ENCODE assay signal across 20 cellular contexts in the genomic region with DNA sequence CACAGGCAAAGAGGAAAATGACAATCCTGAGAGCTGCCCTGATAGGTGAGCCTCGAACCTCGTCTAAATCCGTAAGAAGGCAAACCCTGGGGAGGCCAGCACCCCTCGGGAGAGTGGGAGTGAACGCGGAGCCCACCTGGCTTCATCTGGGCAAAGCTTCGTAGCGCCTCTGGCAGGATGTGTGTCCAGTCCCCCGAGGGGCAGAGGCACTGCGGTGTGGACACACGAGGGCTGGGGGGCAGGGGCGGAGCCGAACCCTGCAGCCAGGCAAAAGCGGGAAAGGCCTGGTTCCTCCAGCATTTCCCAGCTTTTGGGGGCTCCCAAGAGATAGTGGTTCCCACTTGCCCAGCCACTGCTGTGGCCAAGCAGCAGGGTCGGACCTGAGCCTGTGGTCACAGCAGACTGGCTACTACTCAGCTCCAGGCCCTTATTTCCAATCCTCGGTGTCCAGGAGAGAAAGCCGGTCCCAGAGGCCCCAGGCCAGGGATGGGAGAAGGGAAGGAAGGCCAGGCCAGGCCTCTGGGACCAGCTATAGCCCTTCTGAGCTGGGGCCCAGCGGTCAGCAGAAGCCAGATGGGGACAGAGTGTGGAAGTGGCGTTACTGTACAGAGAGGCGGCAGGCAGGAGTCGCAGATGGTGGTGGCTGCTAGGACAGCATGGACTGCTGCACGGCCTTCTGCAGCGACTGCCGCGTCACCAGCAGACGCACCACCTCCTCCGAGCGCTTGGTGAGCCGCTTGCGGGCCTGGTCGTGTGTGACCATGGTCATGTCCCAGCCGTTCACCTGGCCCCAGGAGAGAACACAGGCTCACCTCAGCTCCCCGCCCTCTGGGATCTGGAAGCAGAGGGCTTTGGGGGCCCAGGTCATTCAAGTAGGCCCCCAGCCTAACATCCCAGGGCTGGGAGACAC.
"Had no signal": no experiment of that assay in that cellular context is flagged by ENCODE, and none has a peak within 500 bp of the region (broad histone marks: within the 10 kb centered on the region; RNA-seq: fewer than 3 reads in every experiment).

No MANE protein-coding gene starts in this region.

- H3K27me3 ChIP-seq: body of pancreas, heart left ventricle, ovary, sigmoid colon, testis had no signal

- ATAC-seq: body of pancreas; heart left ventricle; left cardiac atrium; lower lobe of right lung; stimulated activated naive CD8-positive, alpha-beta T cell treated with anti-CD3 and anti-CD28 coated beads, Interleukin-15, amount 100 ng/mL, for 72 hours had no signal

- H3K9me3 ChIP-seq: body of pancreas, heart left ventricle, lower lobe of right lung, ovary, sigmoid colon, testis had no signal

- H3K27me3 Mint-ChIP-seq: activated naive CD8-positive, alpha-beta T cell treated with anti-CD3 and anti-CD28 coated beads for 36 hours; stimulated activated naive CD8-positive, alpha-beta T cell treated with anti-CD3 and anti-CD28 coated beads, Interleukin-15, amount 100 ng/mL, for 72 hours had no signal

- H3K4me3 ChIP-seq: body of pancreas, heart left ventricle, lower lobe of right lung, ovary, sigmoid colon, testis had no signal

- H3K36me3 ChIP-seq: ovary had no signal

- H3K27ac Mint-ChIP-seq: activated naive CD8-positive, alpha-beta T cell treated with anti-CD3 and anti-CD28 coated beads for 36 hours; activated T-helper 1 cell treated with anti-CD3 and anti-CD28 coated beads, Interleukin-12 subunit alpha, Interleukin-12 subunit beta, Interleukin-2, Interleukin-4 antibody, amounts not matched to agents 30 ng/mL and 10 ng/mL and 1 ng/mL, durations not matched to agents 14 hours and 24 hours and 36 hours; immature natural killer cell; mesothelial cell of epicardium; stimulated activated naive CD8-positive, alpha-beta T cell treated with anti-CD3 and anti-CD28 coated beads, Interleukin-15, amount 100 ng/mL, for 72 hours had no signal

- H3K4me3 Mint-ChIP-seq: activated naive CD8-positive, alpha-beta T cell treated with anti-CD3 and anti-CD28 coated beads for 36 hours; activated T-helper 1 cell treated with anti-CD3 and anti-CD28 coated beads, Interleukin-12 subunit alpha, Interleukin-12 subunit beta, Interleukin-2, Interleukin-4 antibody, amounts not matched to agents 30 ng/mL and 10 ng/mL and 1 ng/mL, durations not matched to agents 14 hours and 24 hours and 36 hours; immature natural killer cell; mesothelial cell of epicardium; nephron progenitor cell; stimulated activated naive CD8-positive, alpha-beta T cell treated with anti-CD3 and anti-CD28 coated beads, Interleukin-15, amount 100 ng/mL, for 72 hours had no signal

- H3K36me3 Mint-ChIP-seq: activated naive CD8-positive, alpha-beta T cell treated with anti-CD3 and anti-CD28 coated beads for 36 hours; immature natural killer cell had no signal

- H3K9me3 Mint-ChIP-seq: activated naive CD8-positive, alpha-beta T cell treated with anti-CD3 and anti-CD28 coated beads for 36 hours; activated T-helper 1 cell treated with anti-CD3 and anti-CD28 coated beads, Interleukin-12 subunit alpha, Interleukin-12 subunit beta, Interleukin-2, Interleukin-4 antibody, amounts not matched to agents 30 ng/mL and 10 ng/mL and 1 ng/mL, durations not matched to agents 14 hours and 24 hours and 36 hours; immature natural killer cell; mesothelial cell of epicardium; nephron progenitor cell; stimulated activated naive CD8-positive, alpha-beta T cell treated with anti-CD3 and anti-CD28 coated beads, Interleukin-15, amount 100 ng/mL, for 72 hours had no signal

- H3K27ac ChIP-seq: body of pancreas, heart left ventricle, lower lobe of right lung, ovary, sigmoid colon, testis had no signal

- DNase-seq: activated CD4-positive, alpha-beta T cell treated with anti-CD3 and anti-CD28 coated beads, Interleukin-2, amount 50 U/mL, for 1 hour; activated naive CD8-positive, alpha-beta T cell treated with anti-CD3 and anti-CD28 coated beads for 36 hours; amygdala; body of pancreas; central memory CD4-positive, alpha-beta T cell; cortex of kidney; effector CD8-positive, alpha-beta T cell; foreskin melanocyte; heart left ventricle; immature natural killer cell; left cardiac atrium; lower lobe of right lung; nephron progenitor cell; ovary; sigmoid colon; stimulated activated CD4-positive, alpha-beta T cell treated with anti-CD3 and anti-CD28 coated beads, Interleukin-1b, Interleukin-23, amount 100 ng/mL, for 48 hours; stimulated activated naive CD8-positive, alpha-beta T cell treated with anti-CD3 and anti-CD28 coated beads, Interleukin-15, amount 100 ng/mL, for 72 hours; testis had no signal
